33 cellular contexts compared by ENCODE assay signal in the genomic region with DNA sequence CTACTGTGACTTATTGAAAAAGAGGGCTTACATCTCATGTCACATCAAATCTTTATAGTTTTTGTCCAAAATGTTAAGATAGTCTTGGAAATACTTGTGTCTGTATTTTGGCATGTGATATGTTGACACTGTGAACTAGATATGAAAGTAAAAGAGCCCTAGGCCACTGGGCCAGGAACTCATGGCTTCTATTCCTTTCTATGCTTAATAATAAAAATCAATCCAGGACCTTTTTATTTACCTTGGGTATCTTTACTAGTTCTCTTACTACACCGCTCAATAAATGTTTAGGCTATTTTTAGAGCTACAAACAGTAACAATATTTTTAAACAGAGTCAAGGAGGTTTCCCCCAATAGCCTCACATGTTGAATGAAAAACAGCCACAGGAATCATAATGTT.
"Had no signal": no experiment of that assay in that cellular context is flagged by ENCODE, and none has a peak within 500 bp of the region (broad histone marks: within the 10 kb centered on the region; RNA-seq: fewer than 3 reads in every experiment).

No MANE protein-coding gene starts in this region.

- H3K27me3 ChIP-seq: adrenal gland, ascending aorta, body of pancreas, brain microvascular endothelial cell, breast epithelium, cardiac muscle cell had no signal

- H3K9me3 ChIP-seq: adrenal gland, ascending aorta, body of pancreas, breast epithelium had no signal

- FAIRE-seq: astrocyte, bronchial epithelial cell had no signal

- DNase-seq: activated effector memory CD4-positive, alpha-beta T cell treated with anti-CD3 and anti-CD28 coated beads, Interleukin-2, amount 50 U/mL, for 16 hours; activated effector memory CD4-positive, alpha-beta T cell treated with Interleukin-2 at 50 U/mL for 16 hours; activated gamma-delta T cell; activated gamma-delta T cell treated with Interleukin-2 at 50 U/mL for 16 hours; activated naive CD4-positive, alpha-beta T cell; activated naive CD4-positive, alpha-beta T cell treated with anti-CD3 and anti-CD28 coated beads for 36 hours; activated naive CD4-positive, alpha-beta T cell treated with anti-CD3 and anti-CD28 coated beads, Interleukin-2, amount 10 ng/mL, durations not matched to agents 7 days and 5 days; activated naive CD4-positive, alpha-beta T cell treated with anti-CD3 and anti-CD28 coated beads, Interleukin-2, amount 50 U/mL, for 16 hours; activated naive CD4-positive, alpha-beta T cell treated with Interleukin-2 at 50 U/mL for 16 hours; activated naive CD8-positive, alpha-beta T cell treated with anti-CD3 and anti-CD28 coated beads for 36 hours; activated naive CD8-positive, alpha-beta T cell treated with anti-CD3 and anti-CD28 coated beads, Interleukin-2, amount 10 ng/mL, durations not matched to agents 7 days and 5 days; activated naive CD8-positive, alpha-beta T cell treated with anti-CD3 and anti-CD28 coated beads, Interleukin-2, amount 50 U/mL, for 24 hours; activated T-cell treated with anti-CD3 and anti-CD28 coated beads, Interleukin-2, amount 50 U/mL, for 24 hours; activated T-cell treated with anti-CD3 and anti-CD28 coated beads, Interleukin-2, amount 50 U/mL, for 4 hours; activated T-cell treated with anti-CD3 and anti-CD28 coated beads, Interleukin-2, amount 50 U/mL, for 48 hours; activated T-cell treated with anti-CD3 and anti-CD28 coated beads, Interleukin-2, amount 50 U/mL, for 72 hours; adrenal gland; amniotic stem cell; amygdala; anterior cingulate cortex; aorta; body of pancreas; brain microvascular endothelial cell; caudate nucleus; central memory CD4-positive, alpha-beta T cell; cerebellar nuclear complex had no signal

- ATAC-seq: activated naive CD4-positive, alpha-beta T cell treated with anti-CD3 and anti-CD28 coated beads, Interleukin-2, amount 50 U/mL, for 72 hours; activated naive CD8-positive, alpha-beta T cell treated with anti-CD3 and anti-CD28 coated beads, Interleukin-2, amount 50 U/mL, for 24 hours; activated T-cell treated with anti-CD3 and anti-CD28 coated beads, Interleukin-2, amount 50 U/mL, for 4 hours; activated T-cell treated with anti-CD3 and anti-CD28 coated beads, Interleukin-2, amount 50 U/mL, for 72 hours; activated T-helper 17 cell treated with anti-CD3 and anti-CD28 coated beads, Interleukin-2, amount 50 U/mL, for 72 hours; body of pancreas had no signal

- H3K4me1 ChIP-seq: adrenal gland, ascending aorta, breast epithelium had no signal

- H3K4me3 ChIP-seq: adrenal gland, ascending aorta, body of pancreas, breast epithelium, cardiac muscle cell had no signal

- H3K36me3 ChIP-seq: adrenal gland, ascending aorta, brain microvascular endothelial cell, breast epithelium, cardiac muscle cell had no signal

- H3K27ac ChIP-seq: adrenal gland, ascending aorta, brain microvascular endothelial cell, breast epithelium, cardiac muscle cell had no signal
